8 cellular contexts compared by ENCODE assay signal in the genomic region with DNA sequence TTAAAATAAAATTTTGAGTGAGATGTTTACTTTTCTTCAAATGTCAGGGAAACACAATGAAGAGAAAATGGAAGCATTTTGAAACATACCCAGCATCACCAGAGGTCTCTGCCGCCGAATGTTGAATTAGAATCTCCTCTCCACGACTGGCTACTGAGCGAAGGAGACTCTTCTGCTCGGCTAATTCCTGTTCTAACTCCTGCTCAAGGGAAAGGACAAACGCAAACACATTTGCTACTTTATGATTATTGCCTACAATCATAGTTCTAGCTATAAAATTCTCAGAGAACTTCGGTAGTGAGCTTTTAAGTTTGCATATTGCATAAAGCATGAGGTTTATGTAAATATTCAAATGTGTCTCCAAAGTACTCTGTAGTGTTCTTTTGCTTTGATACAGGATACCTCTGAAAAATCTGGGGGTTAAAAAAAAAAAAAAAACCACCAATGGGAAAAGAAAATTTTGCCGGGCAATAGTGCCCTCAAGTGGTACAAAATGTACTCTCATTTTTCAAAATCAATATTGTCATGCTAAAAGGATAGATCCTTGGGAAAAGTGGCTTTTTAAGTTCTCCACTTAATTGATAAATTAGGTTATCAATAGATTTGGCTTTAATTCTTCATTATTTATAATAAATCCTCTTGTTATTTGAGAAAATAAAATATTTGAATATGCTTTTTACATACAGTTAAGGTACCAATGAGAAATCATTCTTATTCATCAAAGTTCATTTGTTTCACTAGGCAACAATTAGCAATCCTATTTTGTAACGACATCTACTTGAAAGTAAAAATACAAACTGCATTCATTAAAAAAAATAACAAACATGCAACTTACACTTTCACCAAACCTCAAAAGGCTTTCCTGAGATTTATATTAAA.
DNase-seq lines count a peak whose midpoint lies in the region; ATAC-seq, FAIRE-seq and TF ChIP-seq lines count a peak whose summit lies in the region.

No MANE protein-coding gene starts in this region.

- H3K27ac Mint-ChIP-seq in naive thymus-derived CD4-positive, alpha-beta T cell, result no peak overlapping the region

- intact Hi-C loops in naive thymus-derived CD4-positive, alpha-beta T cell (cut with micrococcal nuclease), result loop anchor here (1.0 to 10.0 kb wide), 10 partner anchors 35 to 1376 kb away; no protein-coding TSS in a partner anchor

- no peak overlapping the region for H3K4me3 ChIP-seq in A549
- H3K4me3 ChIP-seq in choroid plexus epithelial cell (ENCODE audit: low read depth, low read length), result no peak overlapping the region
- no peak overlapping the region for H3K4me3 ChIP-seq in naive thymus-derived CD4-positive, alpha-beta T cell (ENCODE audit: low read length)

- peaks cover 10% of the 10 kb centered on the region; the same call in 2 of the 3 replicates for H3K4me1 ChIP-seq in A549
- H3K4me1 ChIP-seq in naive thymus-derived CD4-positive, alpha-beta T cell (ENCODE audit: control insufficient read depth in 2 of 2, insufficient read depth in 2 of 2, low read length in 2 of 2), result no peaks in the 10 kb centered on the region

- TF ChIP-seq CTCF in A549 (IDR thresholded peaks at IDR 0.05), result peak; percentile 70
- TF ChIP-seq CTCF in choroid plexus epithelial cell (conservative IDR thresholded peaks at IDR 0.05; ENCODE audit: low read depth, low read length), result peak; percentile 56

- POLR2A ChIA-PET in A549 (lab: Yijun Ruan, JAX), result no interaction called here
- POLR2A ChIA-PET in naive thymus-derived CD4-positive, alpha-beta T cell (lab: Charles Lee), result interaction anchor here (0.6 to 0.8 kb wide), 3 partner anchors 34 to 838 kb away, joined by 3 read pairs; no protein-coding TSS in a partner anchor

- H3K36me3 ChIP-seq in naive thymus-derived CD4-positive, alpha-beta T cell (ENCODE audit: control insufficient read depth in 2 of 3, insufficient read depth in 3 of 3, low read length in 3 of 3), result peaks cover 4 to 32% (median 17%) of the 10 kb centered on the region in 3 experiments

- peaks cover 0 to 15% (median 0%) of the 10 kb centered on the region in 7 donors for H3K4me1 Mint-ChIP-seq in naive thymus-derived CD4-positive, alpha-beta T cell

- TF ChIP-seq RAD21 in A549 (conservative IDR thresholded peaks at IDR 0.05 in 1 of 2, IDR thresholded peaks at IDR 0.05 in 1 of 2), result peak; percentile 42 to 60; a peak in 4 of 5 replicates

- peaks cover 0 to 13% (median 2%) of the 10 kb centered on the region in 11 donors for H3K9me3 Mint-ChIP-seq in naive thymus-derived CD4-positive, alpha-beta T cell

- H3K27ac ChIP-seq in A549, result no peak overlapping the region
- no peak overlapping the region for H3K27ac ChIP-seq in naive thymus-derived CD4-positive, alpha-beta T cell (ENCODE audit: low read depth, low read length)

- H3K27me3 Mint-ChIP-seq in naive thymus-derived CD4-positive, alpha-beta T cell, result no peaks in the 10 kb centered on the region

- H3K27me3 ChIP-seq in naive thymus-derived CD4-positive, alpha-beta T cell (ENCODE audit: control insufficient read depth in 2 of 2, insufficient read depth in 2 of 2, low read length in 2 of 2), result no peaks in the 10 kb centered on the region

- TF ChIP-seq POLR2A in A549 (IDR thresholded peaks at IDR 0.05; ENCODE audit: low read length), result no peak

- no peak for ATAC-seq in A549
- no peak for ATAC-seq in naive thymus-derived CD4-positive, alpha-beta T cell
- no peak for ATAC-seq in HG03571 (IDR thresholded peaks at IDR 0.05; ENCODE audit: unreplicated experiment)

- peaks cover 5 to 45% (median 27%) of the 10 kb centered on the region in 5 donors for H3K36me3 Mint-ChIP-seq in naive thymus-derived CD4-positive, alpha-beta T cell

- 60% methylated on average over 9 of the region's 9 CpGs for WGBS in A549 (ENCODE audit: missing lambda C conversion rate)

- FAIRE-seq in A549 (lab: Jason Lieb, UNC), result no peak

- no peak overlapping the region for H3K4me2 ChIP-seq in A549

- CTCF ChIA-PET in A549 (lab: Yijun Ruan, JAX), result interaction anchor here (0.6 to 1.2 kb wide), 10 partner anchors 9 to 830 kb away, joined by 3 to 4 read pairs (median 3); no protein-coding TSS in a partner anchor
- CTCF ChIA-PET in naive thymus-derived CD4-positive, alpha-beta T cell (lab: Charles Lee), result interaction anchor here (0.6 to 2.0 kb wide), 15 partner anchors 9 to 608 kb away, joined by 3 to 9 read pairs (median 4); no protein-coding TSS in a partner anchor

- DNase-seq in A549 (ENCODE audit: low read depth in 1 of 2, low spot score in 1 of 2) (peak; percentile 3), ELF-1 (ENCODE audit: low read depth, low spot score) (peak; percentile 14), NCI-H460 (ENCODE audit: extremely low read depth, low read depth) (peak; percentile 21), choroid plexus epithelial cell (ENCODE audit: low read depth) (peak; percentile 46), SIG-M5 treated with dmso at 0.1 percent for 504 hours (lab: John Stamatoyannopoulos, UW; ENCODE audit: unreplicated experiment) (no peak), cortex of kidney (lab: John Stamatoyannopoulos, UW) (no peak)
- DNase-seq in naive thymus-derived CD4-positive, alpha-beta T cell, result peak in 5 of 9 donors; percentile 26 to 45 (median 41)

- no peak for TF ChIP-seq EP300 in A549 (IDR thresholded peaks at IDR 0.05)

- no peak overlapping the region for H3K4me3 Mint-ChIP-seq in naive thymus-derived CD4-positive, alpha-beta T cell

- H3K9me3 ChIP-seq in A549, result no peaks in the 10 kb centered on the region
- H3K9me3 ChIP-seq in naive thymus-derived CD4-positive, alpha-beta T cell (ENCODE audit: control insufficient read depth in 2 of 3, low read length in 3 of 3), result peaks cover 0 to 7% (median 0%) of the 10 kb centered on the region in 3 experiments

TF ChIP-seq in A549, 52 proteins besides CTCF, POLR2A, EP300 and RAD21:
- peak; percentile 38; the same call in 1 of the 3 replicates for TF ChIP-seq SMC3 (IDR thresholded peaks at IDR 0.05)
- no peak for TF ChIP-seq JUNB (IDR thresholded peaks at IDR 0.05)
- no peak for TF ChIP-seq MYC (IDR thresholded peaks at IDR 0.05; ENCODE audit: borderline replicate concordance, low read length)

Comparison
In these comparisons a context has a peak if more than half of its experiments do, and no peak if none do; other contexts are left out.
1. DNase-seq: peak in A549 (2 of 2), ELF-1 (single experiment), NCI-H460 (single experiment), choroid plexus epithelial cell (single experiment) and naive thymus-derived CD4-positive, alpha-beta T cell (5 of 9); none in SIG-M5 treated with dmso at 0.1 percent for 504 hours (single experiment) and cortex of kidney (single experiment).